Comparison of ENCODE assay signal across 8 cellular contexts in genomic region chr15:68843425-68844311, GRCh38. TPM values are rescaled to one million over a fixed set of nuclear protein-coding genes. Genes with fewer than 3 reads are reported as not detected.
A peak's percentile ranks its signal among the peaks of the same experiment; 100 is the strongest.
DNase-seq lines count a peak whose midpoint lies in the region; ATAC-seq and TF ChIP-seq lines count a peak whose summit lies in the region.

No MANE protein-coding gene starts in this region.

- peak; percentile 43 for ATAC-seq in central memory CD8-positive, alpha-beta T cell (replicated peaks; ENCODE audit: extremely low read depth, poor library complexity, severe bottlenecking)
- ATAC-seq in HG02759 (IDR thresholded peaks at IDR 0.05; ENCODE audit: unreplicated experiment) = no peak
- ATAC-seq in GM18498 (IDR thresholded peaks at IDR 0.05; ENCODE audit: unreplicated experiment) = no peak

- H3K9ac ChIP-seq in GM23248 = no peak overlapping the region

- peak overlapping the region; percentile 55 for H3K4me3 ChIP-seq in GM23248

- no peaks in the 10 kb centered on the region for H3K9me3 Mint-ChIP-seq in central memory CD8-positive, alpha-beta T cell
- H3K9me3 Mint-ChIP-seq in type B pancreatic cell = no peaks in the 10 kb centered on the region

- no peaks in the 10 kb centered on the region for H3K36me3 ChIP-seq in GM23248 (ENCODE audit: low read depth)

- H3K27ac ChIP-seq in GM23248 = no peak overlapping the region

- no peak overlapping the region for H3K4me3 Mint-ChIP-seq in central memory CD8-positive, alpha-beta T cell
- peak overlapping the region; percentile 81 for H3K4me3 Mint-ChIP-seq in type B pancreatic cell

- H4K20me1 ChIP-seq in GM23248 (ENCODE audit: insufficient read depth) = no peaks in the 10 kb centered on the region

- H3K9me3 ChIP-seq in GM23248 (ENCODE audit: low read depth) = no peaks in the 10 kb centered on the region

- TF ChIP-seq CTCF in type B pancreatic cell (conservative IDR thresholded peaks at IDR 0.05) = no peak

- in situ Hi-C loops in GM23248 (cut with MboI) = no loop called here

- no peak overlapping the region for H3K27ac Mint-ChIP-seq in central memory CD8-positive, alpha-beta T cell (ENCODE audit: low read depth)
- peak overlapping the region; percentile 41 for H3K27ac Mint-ChIP-seq in type B pancreatic cell

- no peaks in the 10 kb centered on the region for H3K4me1 ChIP-seq in GM23248 (ENCODE audit: insufficient read depth)

- no peaks in the 10 kb centered on the region for H3K36me3 Mint-ChIP-seq in central memory CD8-positive, alpha-beta T cell (ENCODE audit: insufficient read depth)
- H3K36me3 Mint-ChIP-seq in type B pancreatic cell = no peaks in the 10 kb centered on the region

- 5 to 6% methylated on average over 32 of the region's 32 CpGs for WGBS in GM23248 (ENCODE audit: low coverage in 1 of 2, low lambda C conversion rate in 2 of 2, missing lambda C conversion rate in 2 of 2), 2 experiments

- peak; percentile 51 for DNase-seq in GM23248
- peak; percentile 21 for DNase-seq in RPMI7951 (ENCODE audit: low read depth)
- no peak for DNase-seq in central memory CD8-positive, alpha-beta T cell (ENCODE audit: low spot score in 2 of 2)
- peak; percentile 8 to 17 for DNase-seq in lung microvascular endothelial cell (ENCODE audit: low read depth in 2 of 2)
- no peak for DNase-seq in type B pancreatic cell (ENCODE audit: extremely low spot score, unreplicated experiment)
- no peak for DNase-seq in glomerular visceral epithelial cell (ENCODE audit: extremely low spot score)

- peaks cover 76% of the 10 kb centered on the region for H3K27me3 Mint-ChIP-seq in central memory CD8-positive, alpha-beta T cell
- H3K27me3 Mint-ChIP-seq in type B pancreatic cell = peaks cover 67% of the 10 kb centered on the region

- H3K9me2 ChIP-seq in GM23248 (ENCODE audit: insufficient read depth) = no peaks in the 10 kb centered on the region

- H3K4me1 Mint-ChIP-seq in central memory CD8-positive, alpha-beta T cell = peaks cover 20% of the 10 kb centered on the region
- H3K4me1 Mint-ChIP-seq in type B pancreatic cell (ENCODE audit: unreplicated experiment) = peaks cover 4% of the 10 kb centered on the region

- H3K4me2 ChIP-seq in GM23248 (ENCODE audit: unreplicated experiment) = peak overlapping the region; percentile 56

- H3K27me3 ChIP-seq in GM23248 (replicated peaks; ENCODE audit: insufficient read depth) = peaks cover 55% of the 10 kb centered on the region

- peak overlapping the region; percentile 63 for H2AFZ ChIP-seq in GM23248

- H3F3A ChIP-seq in GM23248 (ENCODE audit: insufficient read depth) = no peaks in the 10 kb centered on the region

- H3K79me2 ChIP-seq in GM23248 (ENCODE audit: insufficient read depth) = no peaks in the 10 kb centered on the region

RNA-seq across cellular contexts. Expression of gene ANP32A, which starts 23.0 kb away (rescaled TPM):
- total RNA-seq in GM23248 (2014; rRNA removed; shearing (Covaris generic)) = 40.1 and 40.3 TPM in 2 replicates
- 69.7 and 70.0 TPM in 2 replicates for polyA plus RNA-seq in GM23248 (2016; fragmentation: Nextera tagmentation; extraction: Ambion mirVana)
- total RNA-seq in RPMI7951 (2014; rRNA removed; shearing (Covaris generic)) = 95.6 and 119 TPM in 2 replicates
- 37.5 and 46.0 TPM in 2 replicates for total RNA-seq in lung microvascular endothelial cell
- total RNA-seq in type B pancreatic cell (ENCODE audit: low replicate concordance) = 167 and 222 TPM in 2 replicates

Comparison
In these comparisons a context has a peak if more than half of its experiments do, and no peak if none do; other contexts are left out.
1. DNase-seq: peak in GM23248 (single experiment), RPMI7951 (single experiment) and lung microvascular endothelial cell (2 of 2); none in central memory CD8-positive, alpha-beta T cell (0 of 2), type B pancreatic cell (single experiment) and glomerular visceral epithelial cell (single experiment).